8 cellular contexts compared by ENCODE assay signal in the genomic region with DNA sequence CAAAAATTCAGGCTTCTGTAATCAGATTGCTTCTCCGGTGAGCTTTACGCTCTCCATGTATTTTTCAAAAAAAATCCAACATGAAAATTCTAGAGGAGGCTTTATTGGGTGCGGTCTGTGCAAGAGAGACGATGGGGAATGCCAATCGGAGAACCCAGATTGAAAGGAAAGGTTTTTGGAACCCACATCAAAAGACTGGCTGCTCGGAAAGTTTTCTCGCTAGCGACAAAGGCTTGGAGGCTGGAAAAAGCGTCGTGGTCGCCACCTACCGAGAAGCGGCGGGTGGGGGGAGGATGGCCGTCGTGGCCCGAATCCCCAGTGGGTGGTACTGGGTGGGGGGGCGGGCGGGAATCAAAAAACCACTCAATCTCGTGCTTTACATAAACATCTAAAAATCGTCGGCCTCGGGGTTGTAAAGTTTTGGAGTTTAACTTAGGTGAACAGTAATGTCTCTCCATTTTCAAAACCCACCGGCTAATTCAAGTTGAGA. TPM values are rescaled to one million over a fixed set of nuclear protein-coding genes. Genes with fewer than 3 reads are reported as not detected.
DNase-seq lines count a peak whose midpoint lies in the region; ATAC-seq, FAIRE-seq and TF ChIP-seq lines count a peak whose summit lies in the region.

No MANE protein-coding gene starts in this region.

- CTCF ChIA-PET in Caco-2 (lab: Charles Lee) = interaction anchor here (0.7 to 1.5 kb wide), 2 partner anchors 72 to 76 kb away, joined by 4 to 18 read pairs; no protein-coding TSS in a partner anchor

- peaks cover 26% of the 10 kb centered on the region for H3K79me2 ChIP-seq in SU-DHL-6 (ENCODE audit: insufficient read depth, low read length)
- peaks cover 34% of the 10 kb centered on the region for H3K79me2 ChIP-seq in astrocyte (ENCODE audit: insufficient read depth, low read length)

- H3K9me2 ChIP-seq in SU-DHL-6 (replicated peaks; ENCODE audit: insufficient read depth, low read length) = no peaks in the 10 kb centered on the region

- H3K4me1 ChIP-seq in Caco-2 = peaks cover 29% of the 10 kb centered on the region
- H3K4me1 ChIP-seq in astrocyte (ENCODE audit: insufficient read depth, low read length) = peaks cover 33% of the 10 kb centered on the region

- TF ChIP-seq CTCF in Caco-2 (IDR thresholded peaks at IDR 0.05; ENCODE audit: insufficient read depth in 1 of 2, low read depth in 1 of 2, low read length in 1 of 2, severe bottlenecking in 1 of 2, unreplicated experiment in 1 of 2) = peak in 1 of 2 experiments; percentile 35
- no peak for TF ChIP-seq CTCF in SU-DHL-6 (IDR thresholded peaks at IDR 0.05; ENCODE audit: insufficient read depth, low read length, poor library complexity, severe bottlenecking)
- no peak for TF ChIP-seq CTCF in astrocyte (IDR thresholded peaks at IDR 0.05; ENCODE audit: insufficient read depth, low read depth, low read length)

- intact Hi-C loops in Caco-2 (cut with micrococcal nuclease; ENCODE audit: unreplicated experiment) (loop anchor here (2.0 to 10.0 kb wide), 2 partner anchors 22 to 242 kb away; no protein-coding TSS in a partner anchor), sciatic nerve (cut with DNase I) (no loop called here)

- DNase-seq in Caco-2 (peak; percentile 58 to 71), LHCN-M2 (ENCODE audit: low read depth) (peak; percentile 41), astrocyte (ENCODE audit: low read depth) (peak; percentile 26), hypothalamus (lab: John Stamatoyannopoulos, UW) (peak in 48 of 51 donors; percentile 14 to 82 (median 56)), sciatic nerve (ENCODE audit: low spot score) (peak; percentile 79)

- POLR2A ChIA-PET in Caco-2 (lab: Charles Lee) = interaction anchor here (0.6 to 0.9 kb wide), 3 partner anchors 14 to 333 kb away, joined by 3 to 5 read pairs (median 3); no protein-coding TSS in a partner anchor

- peak overlapping the region; percentile 75 for H2AFZ ChIP-seq in SU-DHL-6 (ENCODE audit: low read depth, low read length, severe bottlenecking)
- peak overlapping the region; percentile 84 for H2AFZ ChIP-seq in astrocyte (ENCODE audit: low read depth, low read length)

- H3K36me3 Mint-ChIP-seq in Caco-2 (ENCODE audit: insufficient read depth, unreplicated experiment) = peaks cover 50% of the 10 kb centered on the region
- peaks cover 9% of the 10 kb centered on the region for H3K36me3 Mint-ChIP-seq in astrocyte (ENCODE audit: low read depth, unreplicated experiment)

- H3K27me3 ChIP-seq in Caco-2 (replicated peaks; ENCODE audit: control insufficient read depth, insufficient read depth, low read length) (no peaks in the 10 kb centered on the region), SU-DHL-6 (ENCODE audit: low read length) (no peaks in the 10 kb centered on the region), astrocyte (ENCODE audit: insufficient read depth, low read length) (no peaks in the 10 kb centered on the region)

- peak overlapping the region; percentile 82 for H3K27ac Mint-ChIP-seq in Caco-2 (ENCODE audit: unreplicated experiment)
- peak overlapping the region; percentile 94 for H3K27ac Mint-ChIP-seq in astrocyte (ENCODE audit: unreplicated experiment)

- H3K27ac ChIP-seq in SU-DHL-6 (ENCODE audit: low read depth, low read length) = peak overlapping the region; percentile 68
- peak overlapping the region; percentile 75 for H3K27ac ChIP-seq in astrocyte (ENCODE audit: low read depth, low read length)

- no peak for FAIRE-seq in astrocyte (lab: Jason Lieb, UNC)

- H3K9me3 ChIP-seq in Caco-2 (no peaks in the 10 kb centered on the region), SU-DHL-6 (ENCODE audit: insufficient read depth, low read length) (no peaks in the 10 kb centered on the region), astrocyte (ENCODE audit: insufficient read depth, low read depth, low read length) (no peaks in the 10 kb centered on the region)

- H3K4me1 Mint-ChIP-seq in Caco-2 (ENCODE audit: low read depth, unreplicated experiment) (peaks cover 23% of the 10 kb centered on the region), astrocyte (ENCODE audit: low read depth, unreplicated experiment) (peaks cover 27% of the 10 kb centered on the region)

- no peaks in the 10 kb centered on the region; the same call in 1 of the 2 replicates for H4K20me1 ChIP-seq in SU-DHL-6 (ENCODE audit: low read depth, low read length)
- peaks cover 30% of the 10 kb centered on the region for H4K20me1 ChIP-seq in astrocyte (ENCODE audit: insufficient read depth, low read length)

- H3K4me3 ChIP-seq in Caco-2 (ENCODE audit: low read depth, low read length) = peak overlapping the region; percentile 78
- peak overlapping the region; percentile 62 for H3K4me3 ChIP-seq in SU-DHL-6 (ENCODE audit: insufficient read depth, low read length, poor library complexity, severe bottlenecking)
- H3K4me3 ChIP-seq in astrocyte (ENCODE audit: insufficient read depth, low read depth, low read length) = peak overlapping the region; percentile 72

- H3F3A ChIP-seq in SU-DHL-6 (ENCODE audit: insufficient read depth) = peaks cover 51% of the 10 kb centered on the region

- no TSS peak for BruUV-seq in Caco-2 (replicated peaks; lab: Mats Ljungman, UMichigan)

- H3K4me2 ChIP-seq in SU-DHL-6 (ENCODE audit: low read depth, low read length, poor library complexity, severe bottlenecking) = peak overlapping the region; percentile 78
- peak overlapping the region; percentile 99 for H3K4me2 ChIP-seq in astrocyte (ENCODE audit: low read length)

- H3K9me3 Mint-ChIP-seq in Caco-2 (ENCODE audit: unreplicated experiment) (no peaks in the 10 kb centered on the region), astrocyte (ENCODE audit: unreplicated experiment) (no peaks in the 10 kb centered on the region)

- H3K27me3 Mint-ChIP-seq in Caco-2 (ENCODE audit: insufficient read depth, unreplicated experiment) (no peaks in the 10 kb centered on the region), astrocyte (ENCODE audit: low read depth, unreplicated experiment) (no peaks in the 10 kb centered on the region)

- H3K4me3 Mint-ChIP-seq in Caco-2 (ENCODE audit: unreplicated experiment) (peak overlapping the region; percentile 80), astrocyte (ENCODE audit: unreplicated experiment) (peak overlapping the region; percentile 87)

- ATAC-seq in sciatic nerve = peak; percentile 57
- ATAC-seq in GM18861 (IDR thresholded peaks at IDR 0.05; ENCODE audit: unreplicated experiment) = no peak
- no peak for ATAC-seq in HG03280 (IDR thresholded peaks at IDR 0.05; ENCODE audit: unreplicated experiment)

- no peaks in the 10 kb centered on the region; the same call in 1 of the 2 replicates for H3K36me3 ChIP-seq in Caco-2 (ENCODE audit: control insufficient read depth, insufficient read depth, low read length)
- no peaks in the 10 kb centered on the region for H3K36me3 ChIP-seq in SU-DHL-6 (ENCODE audit: low read length)
- H3K36me3 ChIP-seq in astrocyte (ENCODE audit: insufficient read depth, low read length) = no peaks in the 10 kb centered on the region

- H3K9ac ChIP-seq in SU-DHL-6 (ENCODE audit: low read length) = peak overlapping the region; percentile 100
- H3K9ac ChIP-seq in astrocyte (ENCODE audit: low read length) = peak overlapping the region; percentile 88

RNA-seq across cellular contexts. Expression of gene GTF2I, which starts 1.1 kb away (rescaled TPM):
- total RNA-seq in Caco-2 (2022) (252 and 265 TPM in 2 replicates), LHCN-M2 (2014; rRNA removed) (144 and 180 TPM in 2 replicates), astrocyte (162 and 168 TPM in 2 replicates), sciatic nerve (246 TPM)
- polyA plus RNA-seq in LHCN-M2 (2012) = 76.2 TPM

Comparison
In these comparisons a context has a peak if more than half of its experiments do, and no peak if none do; other contexts are left out.
1. DNase-seq: peak in every context shown above with its lines; median percentile 79 in sciatic nerve; 64 in Caco-2; 56 in hypothalamus; 41 in LHCN-M2; 26 in astrocyte.